ENCODE assay signal across 26 cellular contexts in the genomic region with DNA sequence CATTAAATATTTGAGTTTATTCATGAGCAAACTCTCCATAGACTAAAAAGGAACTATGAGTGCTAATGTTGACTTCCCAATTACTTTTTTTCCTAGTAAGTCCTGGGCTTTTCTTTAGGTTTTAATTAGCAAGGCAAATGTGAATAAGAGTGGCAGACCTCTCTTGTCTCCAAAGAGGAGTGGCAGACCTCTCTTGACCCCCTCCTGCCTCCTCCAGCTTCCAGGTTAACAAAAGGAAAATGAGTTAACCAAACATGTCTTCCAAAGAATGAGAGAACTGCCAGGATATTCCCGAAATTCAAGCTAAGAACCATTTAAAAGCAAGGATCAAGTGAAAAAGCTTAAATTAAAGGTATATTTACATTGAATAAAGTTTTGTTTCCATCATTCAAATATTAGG.
"Had no signal": no experiment of that assay in that cellular context is flagged by ENCODE, and none has a peak within 500 bp of the region (broad histone marks: within the 10 kb centered on the region; RNA-seq: fewer than 3 reads in every experiment).

No MANE protein-coding gene starts in this region.

- H3K27me3 Mint-ChIP-seq: memory B cell; natural killer cell treated with Interleukin-12 subunit alpha and Interleukin-12 subunit beta and Interleukin-15 and Interleukin-18, amount 100 ng/mL, for 72 hours; stimulated activated naive B cell treated with anti-CD40 and anti-IgM and Interleukin-4, amounts not matched to agents 10 μg/mL and 1 μg/mL and 100 μg/mL, for 72 hours; stimulated activated naive CD8-positive, alpha-beta T cell treated with anti-CD3 and anti-CD28 coated beads, Interleukin-15, amount 100 ng/mL, for 72 hours had no signal

- H3K9me3 Mint-ChIP-seq: memory B cell had no signal

- H3K4me3 Mint-ChIP-seq: memory B cell; natural killer cell treated with Interleukin-12 subunit alpha and Interleukin-12 subunit beta and Interleukin-15 and Interleukin-18, amount 100 ng/mL, for 72 hours; stimulated activated naive B cell treated with anti-CD40 and anti-IgM and Interleukin-4, amounts not matched to agents 10 μg/mL and 1 μg/mL and 100 μg/mL, for 72 hours; stimulated activated naive CD8-positive, alpha-beta T cell treated with anti-CD3 and anti-CD28 coated beads, Interleukin-15, amount 100 ng/mL, for 72 hours had no signal

- H3K36me3 ChIP-seq: heart right ventricle, left ventricle myocardium inferior, lower lobe of right lung, neutrophil, spleen, tibial nerve, upper lobe of right lung, vagina had no signal

- H3K27ac ChIP-seq: dorsolateral prefrontal cortex, heart right ventricle, left ventricle myocardium inferior, lower lobe of right lung, neutrophil, spleen, testis, tibial nerve, upper lobe of right lung, vagina had no signal

- H3K27me3 ChIP-seq: dorsolateral prefrontal cortex, heart right ventricle, neutrophil, spleen, testis, tibial nerve, upper lobe of right lung, vagina had no signal

- H3K4me1 ChIP-seq: heart right ventricle, left ventricle myocardium inferior, lower lobe of right lung, spleen, testis, tibial nerve, upper lobe of right lung, vagina had no signal

- DNase-seq: cortex of kidney; dorsolateral prefrontal cortex; effector CD8-positive, alpha-beta T cell; heart right ventricle; hypothalamus; kidney; left cardiac atrium; left ventricle myocardium inferior; lower lobe of right lung; midbrain; posterior cingulate gyrus; spleen; stimulated activated CD4-positive, alpha-beta T cell treated with anti-CD3 and anti-CD28 coated beads, Interleukin-15, amount 100 ng/mL, for 24 hours; stimulated activated CD4-positive, alpha-beta T cell treated with anti-CD3 and anti-CD28 coated beads, Interleukin-1b, Interleukin-23, amount 100 ng/mL, for 48 hours; stimulated activated CD4-positive, alpha-beta T cell treated with anti-CD3 and anti-CD28 coated beads, Interleukin-4, amount 100 ng/mL, for 4 hours; stimulated activated naive B cell treated with anti-CD40 and anti-IgM and Interleukin-4, amounts not matched to agents 10 μg/mL and 1 μg/mL and 100 μg/mL, for 72 hours; stimulated activated naive CD8-positive, alpha-beta T cell treated with anti-CD3 and anti-CD28 coated beads, Interleukin-15, amount 100 ng/mL, for 72 hours; testis; upper lobe of right lung had no signal

- H3K27ac Mint-ChIP-seq: memory B cell; natural killer cell treated with Interleukin-12 subunit alpha and Interleukin-12 subunit beta and Interleukin-15 and Interleukin-18, amount 100 ng/mL, for 72 hours; stimulated activated naive B cell treated with anti-CD40 and anti-IgM and Interleukin-4, amounts not matched to agents 10 μg/mL and 1 μg/mL and 100 μg/mL, for 72 hours; stimulated activated naive CD8-positive, alpha-beta T cell treated with anti-CD3 and anti-CD28 coated beads, Interleukin-15, amount 100 ng/mL, for 72 hours had no signal

- H3K4me1 Mint-ChIP-seq: memory B cell; stimulated activated naive B cell treated with anti-CD40 and anti-IgM and Interleukin-4, amounts not matched to agents 10 μg/mL and 1 μg/mL and 100 μg/mL, for 72 hours; stimulated activated naive CD8-positive, alpha-beta T cell treated with anti-CD3 and anti-CD28 coated beads, Interleukin-15, amount 100 ng/mL, for 72 hours had no signal

- H3K9me3 ChIP-seq: heart right ventricle, left ventricle myocardium inferior, lower lobe of right lung, neutrophil, testis, tibial nerve, upper lobe of right lung, vagina had no signal

- ATAC-seq: esophagus mucosa; heart right ventricle; left cardiac atrium; lower lobe of right lung; natural killer cell treated with Interleukin-12 subunit alpha and Interleukin-12 subunit beta and Interleukin-15 and Interleukin-18, amount 100 ng/mL, for 72 hours; sciatic nerve; stimulated activated naive B cell treated with anti-CD40 and anti-IgM and Interleukin-4, amounts not matched to agents 10 μg/mL and 1 μg/mL and 100 μg/mL, for 72 hours; stimulated activated naive CD8-positive, alpha-beta T cell treated with anti-CD3 and anti-CD28 coated beads, Interleukin-15, amount 100 ng/mL, for 72 hours; upper lobe of right lung had no signal

- H3K4me3 ChIP-seq: heart right ventricle, left ventricle myocardium inferior, lower lobe of right lung, spleen, testis, tibial nerve, upper lobe of right lung, vagina had no signal

- H3K36me3 Mint-ChIP-seq: memory B cell; natural killer cell treated with Interleukin-12 subunit alpha and Interleukin-12 subunit beta and Interleukin-15 and Interleukin-18, amount 100 ng/mL, for 72 hours; stimulated activated naive B cell treated with anti-CD40 and anti-IgM and Interleukin-4, amounts not matched to agents 10 μg/mL and 1 μg/mL and 100 μg/mL, for 72 hours had no signal
